Comparison of ENCODE assay signal across 20 cellular contexts in genomic region chr22:46021577-46021976, GRCh38. TPM values are rescaled to one million over a fixed set of nuclear protein-coding genes. Genes with fewer than 3 reads are reported as not detected.
DNase-seq lines count a peak whose midpoint lies in the region; ATAC-seq, FAIRE-seq and TF ChIP-seq lines count a peak whose summit lies in the region.
"Had no signal": no experiment of that assay in that cellular context is flagged by ENCODE, and none has a peak within 500 bp of the region (broad histone marks: within the 10 kb centered on the region; RNA-seq: fewer than 3 reads in every experiment).

No MANE protein-coding gene starts in this region.

- no peak overlapping the region for H4K91ac ChIP-seq in H1 (replicated peaks; ENCODE audit: insufficient read length, low read length)

- H3K56ac ChIP-seq in H1 (replicated peaks; ENCODE audit: insufficient read length, low read depth, low read length), result no peak overlapping the region

- H3K79me2 ChIP-seq in H1 (ENCODE audit: control insufficient read depth in 1 of 2, insufficient read depth in 2 of 2, low read length in 2 of 2), result no peaks in the 10 kb centered on the region

- no peak overlapping the region for H3K23ac ChIP-seq in H1 (ENCODE audit: insufficient read length)

- no peak overlapping the region for H2BK15ac ChIP-seq in H1 (ENCODE audit: low read length)

- H3K4ac ChIP-seq in H1 (replicated peaks; ENCODE audit: insufficient read length, low read depth, low read length), result no peak overlapping the region

- H3K9me3 ChIP-seq in right cardiac atrium (ENCODE audit: control insufficient read depth, low read length), result no peaks in the 10 kb centered on the region
- H3K9me3 ChIP-seq in left ventricle myocardium inferior (replicated peaks), result no peaks in the 10 kb centered on the region
- no peaks in the 10 kb centered on the region for H3K9me3 ChIP-seq in H1 (ENCODE audit: insufficient read depth in 2 of 2, low read depth in 1 of 2, low read length in 1 of 2)
- H3K9me3 ChIP-seq: HAP-1 had no signal

- TF ChIP-seq RAD21 in H1 (IDR thresholded peaks at IDR 0.05 in 1 of 2, conservative IDR thresholded peaks at IDR 0.05 in 1 of 2; ENCODE audit: low read depth in 2 of 2, low read length in 2 of 2), result no peak

- ATAC-seq in right cardiac atrium, result no peak
- no peak for ATAC-seq in GM19351 (IDR thresholded peaks at IDR 0.05; ENCODE audit: unreplicated experiment)
- ATAC-seq in HG02970 (IDR thresholded peaks at IDR 0.05; ENCODE audit: low FRiP score, unreplicated experiment), result no peak

- H3K14ac ChIP-seq in H1 (ENCODE audit: insufficient read length), result no peak overlapping the region

- no peak overlapping the region for H2BK120ac ChIP-seq in H1 (replicated peaks; ENCODE audit: low read depth, low read length)

- H2AFZ ChIP-seq in H1 (ENCODE audit: low read length), result no peak overlapping the region

- DNase-seq in right cardiac atrium (peak in 2 of 3 donors; percentile 12 to 31), left ventricle myocardium inferior (no peak), H1 (ENCODE audit: low read depth in 1 of 2, low spot score in 2 of 2) (no peak), posterior vena cava (ENCODE audit: low spot score) (peak; percentile 52), D721Med (ENCODE audit: insufficient read length, low spot score) (no peak), hepatic stellate cell (ENCODE audit: low spot score) (no peak)
- DNase-seq: DMS79, MM.1S, NCI-H1092, NCI-H1436 treated with DMSO at 0.1 percent for 48 hours, NCI-H2029 treated with DMSO at 0.1 percent for 48 hours, NCI-H2171, NCI-H526 had no signal

- H3K9ac ChIP-seq in H1 (replicated peaks in 1 of 4; ENCODE audit: extremely low read depth in 1 of 4, low read depth in 3 of 4, low read length in 3 of 4), result no peak overlapping the region
- H3K9ac ChIP-seq: BLaER1 treated with 17β-estradiol and CSF1 and Interleukin-3, amounts not matched to agents 10 nM and 100 nM had no signal

- no peak for TF ChIP-seq POLR2A in H1 (IDR thresholded peaks at IDR 0.05; ENCODE audit: control extremely low read depth in 1 of 2, low read depth in 2 of 2, low read length in 2 of 2)

- TF ChIP-seq CTCF in left ventricle myocardium inferior (IDR thresholded peaks at IDR 0.05; ENCODE audit: borderline replicate concordance) (no peak), H1 (IDR thresholded peaks at IDR 0.05; ENCODE audit: control extremely low read depth in 1 of 3, insufficient read depth in 1 of 3, low read depth in 1 of 3, low read length in 3 of 3) (no peak), D721Med (IDR thresholded peaks at IDR 0.05; ENCODE audit: insufficient read depth, missing control alignments) (no peak)

- H3K23me2 ChIP-seq in H1 (ENCODE audit: low read depth, low read length), result no peaks in the 10 kb centered on the region; the same call in 1 of the 2 replicates

- no peak overlapping the region for H2BK12ac ChIP-seq in H1 (ENCODE audit: low read depth, low read length)

- H2BK20ac ChIP-seq in H1 (ENCODE audit: low read length), result no peak overlapping the region

- no peak overlapping the region for H2BK5ac ChIP-seq in H1 (ENCODE audit: low read depth, low read length)

- POLR2A ChIA-PET in H1 (lab: Charles Lee; ENCODE audit: partially characterized antibody), result interaction anchor here (1.5 kb wide), 1 partner anchor 11 kb away, joined by 3 read pairs; no protein-coding TSS in a partner anchor

- no peak overlapping the region for H3K27ac ChIP-seq in right cardiac atrium (ENCODE audit: low read length)
- no peak overlapping the region for H3K27ac ChIP-seq in left ventricle myocardium inferior (replicated peaks)
- no peak overlapping the region for H3K27ac ChIP-seq in H1 (ENCODE audit: low read depth, low read length)
- H3K27ac ChIP-seq: BLaER1 treated with 17β-estradiol and CSF1 and Interleukin-3, amounts not matched to agents 10 nM and 100 nM; SK-N-MC had no signal

- WGBS in right cardiac atrium, result 83% methylated on average over 3 of the region's 3 CpGs
- 86% methylated on average over 3 of the region's 3 CpGs; no CpG with 5 or more reads in 1 of the 2 experiments for WGBS in H1 (ENCODE audit: extremely low coverage in 1 of 2, insufficient coverage in 1 of 2, insufficient read length in 1 of 2, insufficient replicate concordance in 2 of 2, low coverage in 1 of 2, low lambda C conversion rate in 2 of 2, missing lambda C conversion rate in 1 of 2), 2 experiments

- H4K8ac ChIP-seq in H1 (ENCODE audit: extremely low read depth, insufficient read depth, low read length), result no peak overlapping the region

- no peaks in the 10 kb centered on the region for H4K20me1 ChIP-seq in H1 (replicated peaks in 1 of 2; ENCODE audit: control insufficient read depth in 1 of 2, insufficient read depth in 2 of 2, low read length in 2 of 2)
- H4K20me1 ChIP-seq: BLaER1 treated with 17β-estradiol and CSF1 and Interleukin-3, amounts not matched to agents 10 nM and 100 nM had no signal

- intact Hi-C loops in right cardiac atrium (cut with DNase I) (no loop called here), left ventricle myocardium inferior (cut with micrococcal nuclease) (no loop called here), posterior vena cava (cut with DNase I) (no loop called here)

- no peaks in the 10 kb centered on the region for H3K4me1 ChIP-seq in right cardiac atrium (ENCODE audit: control insufficient read depth, insufficient read depth, low read length)
- H3K4me1 ChIP-seq in left ventricle myocardium inferior, result peaks cover 11% of the 10 kb centered on the region
- no peaks in the 10 kb centered on the region; a peak in 1 of 7 replicates for H3K4me1 ChIP-seq in H1 (replicated peaks in 1 of 4; ENCODE audit: control insufficient read depth in 3 of 4, insufficient read depth in 4 of 4, low read length in 3 of 4)

- CTCF ChIA-PET in H1 (lab: Charles Lee; ENCODE audit: partially characterized antibody), result interaction anchor here (0.6 to 2.6 kb wide), 10 partner anchors 8 to 101 kb away, joined by 3 to 17 read pairs (median 4); no protein-coding TSS in a partner anchor

- no peaks in the 10 kb centered on the region for H3K27me3 ChIP-seq in right cardiac atrium (ENCODE audit: control insufficient read depth, insufficient read depth)
- no peaks in the 10 kb centered on the region for H3K27me3 ChIP-seq in left ventricle myocardium inferior (ENCODE audit: low read depth)
- peaks cover 2 to 25% (median 16%) of the 10 kb centered on the region in 4 experiments for H3K27me3 ChIP-seq in H1 (replicated peaks in 1 of 4; ENCODE audit: control insufficient read depth in 3 of 4, extremely low read depth in 1 of 4, insufficient read depth in 3 of 4, low read length in 3 of 4)

- H3K4me3 ChIP-seq in right cardiac atrium (ENCODE audit: low read length), result no peak overlapping the region
- H3K4me3 ChIP-seq in left ventricle myocardium inferior, result no peak overlapping the region
- no peak overlapping the region for H3K4me3 ChIP-seq in H1 (ENCODE audit: extremely low read depth in 1 of 4, insufficient read depth in 2 of 4, low read depth in 3 of 4, low read length in 4 of 4)
- H3K4me3 ChIP-seq: BLaER1 treated with 17β-estradiol and CSF1 and Interleukin-3, amounts not matched to agents 10 nM and 100 nM; HAP-1; SK-N-MC had no signal

- no peak for FAIRE-seq in H1 (lab: Jason Lieb, UNC)
- FAIRE-seq in D721Med (lab: Jason Lieb, UNC), result no peak

- H3K4me2 ChIP-seq in H1 (ENCODE audit: insufficient read depth in 1 of 2, low read depth in 2 of 2, low read length in 2 of 2), result no peak overlapping the region
- H3K4me2 ChIP-seq: BLaER1 treated with 17β-estradiol and CSF1 and Interleukin-3, amounts not matched to agents 10 nM and 100 nM had no signal

- H3K36me3 ChIP-seq in left ventricle myocardium inferior, result no peaks in the 10 kb centered on the region
- H3K36me3 ChIP-seq in H1 (ENCODE audit: control insufficient read depth in 2 of 4, insufficient read depth in 4 of 4, low read length in 3 of 4), result no peaks in the 10 kb centered on the region
- H3K36me3 ChIP-seq: BLaER1 treated with 17β-estradiol and CSF1 and Interleukin-3, amounts not matched to agents 10 nM and 100 nM; HAP-1 had no signal

- no peak overlapping the region for H3K18ac ChIP-seq in H1 (ENCODE audit: extremely low read depth, low read length)

- no peak for TF ChIP-seq EP300 in H1 (IDR thresholded peaks at IDR 0.05; ENCODE audit: borderline replicate concordance in 1 of 2, low read depth in 2 of 2, low read length in 2 of 2)

- H4K5ac ChIP-seq in H1 (ENCODE audit: insufficient read length, low read depth, low read length), result no peak overlapping the region

- H3K79me1 ChIP-seq in H1 (ENCODE audit: low read depth, low read length), result no peaks in the 10 kb centered on the region

- 0 out of 2 replicates have a peak overlapping the region, but pooled peaks have one; percentile 8 for H2AK5ac ChIP-seq in H1 (ENCODE audit: low read depth, low read length)

TF ChIP-seq in H1, 55 proteins besides CTCF, POLR2A, EP300 and RAD21 (continues in another document):
- TF ChIP-seq SIX5 (IDR thresholded peaks at IDR 0.05; ENCODE audit: low read depth, low read length), result no peak
- no peak for TF ChIP-seq RNF2 (IDR thresholded peaks at IDR 0.05; ENCODE audit: borderline replicate concordance, low read depth, low read length, missing control alignments, poor library complexity, severe bottlenecking)
- no peak for TF ChIP-seq KDM5A (IDR thresholded peaks at IDR 0.05; ENCODE audit: low read length)
- no peak for TF ChIP-seq CHD1 (IDR thresholded peaks at IDR 0.05; ENCODE audit: low read depth, low read length)
- no peak for TF ChIP-seq EGR1 (IDR thresholded peaks at IDR 0.05; ENCODE audit: borderline replicate concordance, low read depth, low read length)
- TF ChIP-seq SP1 (IDR thresholded peaks at IDR 0.05; ENCODE audit: low read depth, low read length), result no peak

RNA-seq across cellular contexts. Expression of gene WNT7B, which starts 44.6 kb away (rescaled TPM):
- total RNA-seq in right cardiac atrium (not detected), left ventricle myocardium inferior (not detected), posterior vena cava (not detected)
- polyA plus RNA-seq in right cardiac atrium (not detected), H1 (2011; rRNA removed) (0.14 and 0.24 TPM in 2 replicates)
- total RNA-seq in H1 (2021; fragmentation: NEBNext Ultra II Directional; extraction: Animal tissue kit (Norgen Biotek cat#: 25700)), result 0.13 and 0.24 TPM in 2 replicates
- polyA plus RNA-seq in H1 (2011; cell fraction: cytosol; rRNA removed), result 0.12 TPM
- 0.27 TPM for polyA plus RNA-seq in H1 (2011; cell fraction: nucleus; rRNA removed)
- 0.14 to 0.46 TPM (median 0.23 TPM) in 4 replicates for polyA plus RNA-seq in H1 (2012, experiment 1 of 2)
- polyA plus RNA-seq in H1 (2012, experiment 2 of 2), result 0.29 TPM
- 0.08 TPM for polyA plus RNA-seq in H1 (2013, experiment 1 of 2)
- polyA plus RNA-seq in H1 (2013, experiment 2 of 2), result 0.13 TPM
- polyA minus RNA-seq in H1 (2011; rRNA and poly(A)+ RNA removed), result 0.16 and 0.17 TPM in 2 replicates
- not detected for polyA minus RNA-seq in H1 (2011; cell fraction: cytosol; rRNA and poly(A)+ RNA removed)
- polyA minus RNA-seq in H1 (2011; cell fraction: nucleus; rRNA and poly(A)+ RNA removed), result 0.30 TPM
- total RNA-seq: CD8-positive, alpha-beta memory T cell; LHCN-M2 had no signal
- polyA plus RNA-seq: CD8-positive, alpha-beta memory T cell had no signal

Comparison
In these comparisons a context has a peak if more than half of its experiments do, and no peak if none do; other contexts are left out.
1. DNase-seq: peak in right cardiac atrium (2 of 3) and posterior vena cava (single experiment); none in left ventricle myocardium inferior (single experiment), H1 (0 of 2), D721Med (single experiment) and hepatic stellate cell (single experiment).